ENCODE assay signal across 1 cellular context in genomic region chr10:102245101-102245931, GRCh38.
TF ChIP-seq lines count a peak whose summit lies in the region.

A gene with protein sequence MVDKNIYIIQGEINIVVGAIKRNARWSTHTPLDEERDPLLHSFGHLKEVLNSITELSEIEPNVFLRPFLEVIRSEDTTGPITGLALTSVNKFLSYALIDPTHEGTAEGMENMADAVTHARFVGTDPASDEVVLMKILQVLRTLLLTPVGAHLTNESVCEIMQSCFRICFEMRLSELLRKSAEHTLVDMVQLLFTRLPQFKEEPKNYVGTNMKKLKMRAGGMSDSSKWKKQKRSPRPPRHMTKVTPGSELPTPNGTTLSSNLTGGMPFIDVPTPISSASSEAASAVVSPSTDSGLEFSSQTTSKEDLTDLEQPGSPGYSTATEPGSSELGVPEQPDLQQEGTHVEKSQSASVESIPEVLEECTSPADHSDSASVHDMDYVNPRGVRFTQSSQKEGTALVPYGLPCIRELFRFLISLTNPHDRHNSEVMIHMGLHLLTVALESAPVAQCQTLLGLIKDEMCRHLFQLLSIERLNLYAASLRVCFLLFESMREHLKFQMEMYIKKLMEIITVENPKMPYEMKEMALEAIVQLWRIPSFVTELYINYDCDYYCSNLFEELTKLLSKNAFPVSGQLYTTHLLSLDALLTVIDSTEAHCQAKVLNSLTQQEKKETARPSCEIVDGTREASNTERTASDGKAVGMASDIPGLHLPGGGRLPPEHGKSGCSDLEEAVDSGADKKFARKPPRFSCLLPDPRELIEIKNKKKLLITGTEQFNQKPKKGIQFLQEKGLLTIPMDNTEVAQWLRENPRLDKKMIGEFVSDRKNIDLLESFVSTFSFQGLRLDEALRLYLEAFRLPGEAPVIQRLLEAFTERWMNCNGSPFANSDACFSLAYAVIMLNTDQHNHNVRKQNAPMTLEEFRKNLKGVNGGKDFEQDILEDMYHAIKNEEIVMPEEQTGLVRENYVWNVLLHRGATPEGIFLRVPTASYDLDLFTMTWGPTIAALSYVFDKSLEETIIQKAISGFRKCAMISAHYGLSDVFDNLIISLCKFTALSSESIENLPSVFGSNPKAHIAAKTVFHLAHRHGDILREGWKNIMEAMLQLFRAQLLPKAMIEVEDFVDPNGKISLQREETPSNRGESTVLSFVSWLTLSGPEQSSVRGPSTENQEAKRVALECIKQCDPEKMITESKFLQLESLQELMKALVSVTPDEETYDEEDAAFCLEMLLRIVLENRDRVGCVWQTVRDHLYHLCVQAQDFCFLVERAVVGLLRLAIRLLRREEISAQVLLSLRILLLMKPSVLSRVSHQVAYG (N-terminal part only) (plus strand): TSS chr10:102245532. CDS start chr10:102258939, 13,407 bp downstream.

TF ChIP-seq in K562, 482 proteins besides CTCF, POLR2A, EP300 and RAD21 (continued from another document and continues in another):
- TF ChIP-seq, protein P1, sequence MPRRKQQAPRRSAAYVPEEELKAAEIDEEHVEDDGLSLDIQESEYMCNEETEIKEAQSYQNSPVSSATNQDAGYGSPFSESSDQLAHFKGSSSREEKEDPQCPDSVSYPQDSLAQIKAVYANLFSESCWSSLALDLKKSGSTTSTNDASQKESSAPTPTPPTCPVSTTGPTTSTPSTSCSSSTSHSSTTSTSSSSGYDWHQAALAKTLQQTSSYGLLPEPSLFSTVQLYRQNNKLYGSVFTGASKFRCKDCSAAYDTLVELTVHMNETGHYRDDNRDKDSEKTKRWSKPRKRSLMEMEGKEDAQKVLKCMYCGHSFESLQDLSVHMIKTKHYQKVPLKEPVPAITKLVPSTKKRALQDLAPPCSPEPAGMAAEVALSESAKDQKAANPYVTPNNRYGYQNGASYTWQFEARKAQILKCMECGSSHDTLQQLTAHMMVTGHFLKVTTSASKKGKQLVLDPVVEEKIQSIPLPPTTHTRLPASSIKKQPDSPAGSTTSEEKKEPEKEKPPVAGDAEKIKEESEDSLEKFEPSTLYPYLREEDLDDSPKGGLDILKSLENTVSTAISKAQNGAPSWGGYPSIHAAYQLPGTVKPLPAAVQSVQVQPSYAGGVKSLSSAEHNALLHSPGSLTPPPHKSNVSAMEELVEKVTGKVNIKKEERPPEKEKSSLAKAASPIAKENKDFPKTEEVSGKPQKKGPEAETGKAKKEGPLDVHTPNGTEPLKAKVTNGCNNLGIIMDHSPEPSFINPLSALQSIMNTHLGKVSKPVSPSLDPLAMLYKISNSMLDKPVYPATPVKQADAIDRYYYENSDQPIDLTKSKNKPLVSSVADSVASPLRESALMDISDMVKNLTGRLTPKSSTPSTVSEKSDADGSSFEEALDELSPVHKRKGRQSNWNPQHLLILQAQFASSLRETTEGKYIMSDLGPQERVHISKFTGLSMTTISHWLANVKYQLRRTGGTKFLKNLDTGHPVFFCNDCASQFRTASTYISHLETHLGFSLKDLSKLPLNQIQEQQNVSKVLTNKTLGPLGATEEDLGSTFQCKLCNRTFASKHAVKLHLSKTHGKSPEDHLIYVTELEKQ (CRISPR knock-in tag; IDR thresholded peaks at IDR 0.05): no peak
- TF ChIP-seq ZNF324 (CRISPR knock-in tag; IDR thresholded peaks at IDR 0.05) (no peak), GATAD2B (IDR thresholded peaks at IDR 0.05; ENCODE audit: borderline replicate concordance) (no peak), ZFX (CRISPR knock-in tag; IDR thresholded peaks at IDR 0.05) (peak; percentile 74), BRF1 (IDR thresholded peaks at IDR 0.05; ENCODE audit: borderline replicate concordance, extremely low read depth, insufficient read length) (no peak), MLX (CRISPR knock-in tag; conservative IDR thresholded peaks at IDR 0.05) (no peak), PYGO2 (tag; IDR thresholded peaks at IDR 0.05) (no peak), CEBPG (CRISPR knock-in tag; IDR thresholded peaks at IDR 0.05) (no peak), CEBPG (tag; conservative IDR thresholded peaks at IDR 0.05 in 1 of 2, IDR thresholded peaks at IDR 0.05 in 1 of 2) (no peak), ZNF766 (CRISPR knock-in tag; conservative IDR thresholded peaks at IDR 0.05) (no peak), ZC3H8 (IDR thresholded peaks at IDR 0.05) (no peak), DNMT1 (IDR thresholded peaks at IDR 0.05) (no peak), MGA (IDR thresholded peaks at IDR 0.05) (no peak), POLR3G (IDR thresholded peaks at IDR 0.05; ENCODE audit: extremely low read depth, insufficient read length, insufficient replicate concordance) (no peak), ELF1 (tag; IDR thresholded peaks at IDR 0.05) (no peak), ZNF121 (CRISPR knock-in tag; conservative IDR thresholded peaks at IDR 0.05) (no peak), ZNF79 (CRISPR knock-in tag; IDR thresholded peaks at IDR 0.05; ENCODE audit: low read depth) (no peak), CC2D1A (IDR thresholded peaks at IDR 0.05) (no peak), THRAP3 (IDR thresholded peaks at IDR 0.05; ENCODE audit: borderline replicate concordance) (no peak), HNRNPH1 (optimal IDR thresholded peaks at IDR 0.05; ENCODE audit: low read depth, low read length) (no peak), EHMT2 (IDR thresholded peaks at IDR 0.05) (no peak), SRSF3 (IDR thresholded peaks at IDR 0.05; ENCODE audit: insufficient read depth, low read length) (no peak), SMARCE1 (IDR thresholded peaks at IDR 0.05) (no peak), ZZZ3 (IDR thresholded peaks at IDR 0.05) (0 out of 2 replicates have a peak, but pooled peaks have one; percentile 31), PHTF2 (CRISPR knock-in tag; IDR thresholded peaks at IDR 0.05) (no peak), HDGF (IDR thresholded peaks at IDR 0.05) (no peak), ZNF24 (IDR thresholded peaks at IDR 0.05) (no peak), NELFE (IDR thresholded peaks at IDR 0.05; ENCODE audit: insufficient read depth, insufficient read length) (no peak), ARHGAP35 (IDR thresholded peaks at IDR 0.05; ENCODE audit: partially characterized antibody) (no peak), ZNF134 (CRISPR knock-in tag; conservative IDR thresholded peaks at IDR 0.05) (no peak)
- TF ChIP-seq, protein P2, sequence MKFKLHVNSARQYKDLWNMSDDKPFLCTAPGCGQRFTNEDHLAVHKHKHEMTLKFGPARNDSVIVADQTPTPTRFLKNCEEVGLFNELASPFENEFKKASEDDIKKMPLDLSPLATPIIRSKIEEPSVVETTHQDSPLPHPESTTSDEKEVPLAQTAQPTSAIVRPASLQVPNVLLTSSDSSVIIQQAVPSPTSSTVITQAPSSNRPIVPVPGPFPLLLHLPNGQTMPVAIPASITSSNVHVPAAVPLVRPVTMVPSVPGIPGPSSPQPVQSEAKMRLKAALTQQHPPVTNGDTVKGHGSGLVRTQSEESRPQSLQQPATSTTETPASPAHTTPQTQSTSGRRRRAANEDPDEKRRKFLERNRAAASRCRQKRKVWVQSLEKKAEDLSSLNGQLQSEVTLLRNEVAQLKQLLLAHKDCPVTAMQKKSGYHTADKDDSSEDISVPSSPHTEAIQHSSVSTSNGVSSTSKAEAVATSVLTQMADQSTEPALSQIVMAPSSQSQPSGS (CRISPR knock-in tag; IDR thresholded peaks at IDR 0.05): no peak
- TF ChIP-seq, protein P3, sequence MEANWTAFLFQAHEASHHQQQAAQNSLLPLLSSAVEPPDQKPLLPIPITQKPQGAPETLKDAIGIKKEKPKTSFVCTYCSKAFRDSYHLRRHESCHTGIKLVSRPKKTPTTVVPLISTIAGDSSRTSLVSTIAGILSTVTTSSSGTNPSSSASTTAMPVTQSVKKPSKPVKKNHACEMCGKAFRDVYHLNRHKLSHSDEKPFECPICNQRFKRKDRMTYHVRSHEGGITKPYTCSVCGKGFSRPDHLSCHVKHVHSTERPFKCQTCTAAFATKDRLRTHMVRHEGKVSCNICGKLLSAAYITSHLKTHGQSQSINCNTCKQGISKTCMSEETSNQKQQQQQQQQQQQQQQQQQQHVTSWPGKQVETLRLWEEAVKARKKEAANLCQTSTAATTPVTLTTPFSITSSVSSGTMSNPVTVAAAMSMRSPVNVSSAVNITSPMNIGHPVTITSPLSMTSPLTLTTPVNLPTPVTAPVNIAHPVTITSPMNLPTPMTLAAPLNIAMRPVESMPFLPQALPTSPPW (CRISPR knock-in tag; IDR thresholded peaks at IDR 0.05): no peak
- TF ChIP-seq, protein P4, sequence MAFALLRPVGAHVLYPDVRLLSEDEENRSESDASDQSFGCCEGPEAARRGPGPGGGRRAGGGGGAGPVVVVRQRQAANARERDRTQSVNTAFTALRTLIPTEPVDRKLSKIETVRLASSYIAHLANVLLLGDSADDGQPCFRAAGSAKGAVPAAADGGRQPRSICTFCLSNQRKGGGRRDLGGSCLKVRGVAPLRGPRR (CRISPR knock-in tag; IDR thresholded peaks at IDR 0.05): no peak
